In genomic region chr12:93467351-93468007, GRCh38 we compare ENCODE assay signal across 8 cellular contexts. TPM values are rescaled to one million over a fixed set of nuclear protein-coding genes. Genes with fewer than 3 reads are reported as not detected.
A peak's percentile ranks its signal among the peaks of the same experiment; 100 is the strongest.
DNase-seq lines count a peak whose midpoint lies in the region; ATAC-seq and TF ChIP-seq lines count a peak whose summit lies in the region.

TSS of gene MRPL42 (plus strand) at chr12:93467514. CDS start at chr12:93469286, 1,772 bp downstream.

- H3K4me3 ChIP-seq in left ventricle myocardium inferior (peak within 1 kb of the TSS; percentile 74), prostate gland (peak within 1 kb of the TSS; percentile 69 to 73), urinary bladder (ENCODE audit: low read depth, low read length) (peak within 1 kb of the TSS; percentile 58)

- under 1% methylated on average over 36 of the region's 36 CpGs for WGBS in prostate gland
- under 1% methylated on average over 36 of the region's 36 CpGs for WGBS in urinary bladder

- in situ Hi-C loops in GM13976 (cut with MboI; ENCODE audit: low sequenced_read_pairs, unreplicated experiment), result no loop called here

- DNase-seq in GM13976 (ENCODE audit: low spot score) (peak; percentile 84), NCI-H1436 treated with DMSO at 0.1 percent for 48 hours (lab: John Stamatoyannopoulos, UW) (peak; percentile 60), amniotic epithelial cell (ENCODE audit: low read depth) (peak; percentile 80), left ventricle myocardium inferior (peak; percentile 92), prostate gland (ENCODE audit: low spot score) (peak; percentile 80)

- peak; percentile 57 for TF ChIP-seq POLR2A in prostate gland (IDR thresholded peaks at IDR 0.05)

- H3K27me3 ChIP-seq in left ventricle myocardium inferior (ENCODE audit: low read depth), result no peaks in the 10 kb centered on the region
- H3K27me3 ChIP-seq in prostate gland (replicated peaks; ENCODE audit: insufficient read depth), result no peaks in the 10 kb centered on the region

- peaks cover 38% of the 10 kb centered on the region for H3K4me1 ChIP-seq in left ventricle myocardium inferior
- peaks cover 10% of the 10 kb centered on the region for H3K4me1 ChIP-seq in prostate gland (replicated peaks)
- no peaks in the 10 kb centered on the region for H3K4me1 ChIP-seq in urinary bladder (ENCODE audit: insufficient read depth)

- H3K36me3 ChIP-seq in left ventricle myocardium inferior (peaks cover 24% of the 10 kb centered on the region), prostate gland (no peaks in the 10 kb centered on the region), urinary bladder (ENCODE audit: insufficient read depth) (no peaks in the 10 kb centered on the region)

- H3K27ac ChIP-seq in left ventricle myocardium inferior (replicated peaks) (peak within 1 kb of the TSS; percentile 90), prostate gland (peak within 1 kb of the TSS; percentile 91 to 93), urinary bladder (ENCODE audit: low read depth) (peak within 1 kb of the TSS; percentile 88)

- H3K9me3 ChIP-seq in left ventricle myocardium inferior (replicated peaks) (no peaks in the 10 kb centered on the region), prostate gland (no peaks in the 10 kb centered on the region)

- ATAC-seq in HG02852 (IDR thresholded peaks at IDR 0.05; ENCODE audit: unreplicated experiment), result peak; percentile 91

- intact Hi-C loops in T-helper 1 cell treated with Interleukin-12 subunit alpha and Interleukin-12 subunit beta and Interleukin-4 antibody, amounts not matched to agents 30 ng/mL and 1 ng/mL, for 36 hours (cut with micrococcal nuclease), result loop anchor here (1.0 to 2.0 kb wide), 11 partner anchors 25 to 1606 kb away; partner anchors contain the start of genes CRADD, EEA1, NR2C1 and NUDT4
- intact Hi-C loops in left ventricle myocardium inferior (cut with micrococcal nuclease), result no loop called here
- intact Hi-C loops in prostate gland (cut with DNase I), result no loop called here

- TF ChIP-seq CTCF in GM13976 (IDR thresholded peaks at IDR 0.05; ENCODE audit: borderline replicate concordance, control extremely low read depth, extremely low read depth, insufficient read depth, missing control alignments) (peak; percentile 81), left ventricle myocardium inferior (IDR thresholded peaks at IDR 0.05; ENCODE audit: borderline replicate concordance) (peak; percentile 81), prostate gland (IDR thresholded peaks at IDR 0.05) (peak; percentile 64 to 86 (median 79))

RNA-seq across cellular contexts. Expression of gene MRPL42, which starts in this region (rescaled TPM):
- total RNA-seq in T-helper 1 cell treated with Interleukin-12 subunit alpha and Interleukin-12 subunit beta and Interleukin-4 antibody, amounts not matched to agents 30 ng/mL and 1 ng/mL, for 36 hours, result 66.6 and 67.3 TPM in 2 replicates
- total RNA-seq in left ventricle myocardium inferior (47.0 TPM), prostate gland (10 to 100 TPM; 39.8 to 64.9 TPM), urinary bladder (83.2 TPM)
- 30.6 TPM for polyA plus RNA-seq in urinary bladder

Comparison
In these comparisons a context has a peak if more than half of its experiments do, and no peak if none do; other contexts are left out.
1. Peak in every context shown above with its lines: DNase-seq, ATAC-seq, H3K4me3 ChIP-seq and H3K27ac ChIP-seq.